In genomic region chr20:63309261-63310071, GRCh38 we compare ENCODE assay signal across 2 cellular contexts.
TF ChIP-seq lines count a peak whose summit lies in the region.

No MANE protein-coding gene starts in this region.

TF ChIP-seq in A549, 52 proteins besides CTCF, POLR2A, EP300 and RAD21:
- TF ChIP-seq FOSB (CRISPR knock-in tag; IDR thresholded peaks at IDR 0.05) (no peak), RFX5 (IDR thresholded peaks at IDR 0.05) (no peak), KDM5A (IDR thresholded peaks at IDR 0.05) (no peak), JUN (IDR thresholded peaks at IDR 0.05) (no peak), SMC3 (IDR thresholded peaks at IDR 0.05) (peak; percentile 84), PBX3 (IDR thresholded peaks at IDR 0.05) (no peak)

TF ChIP-seq in K562, 482 proteins besides CTCF, POLR2A, EP300 and RAD21:
- TF ChIP-seq FOXK1 (CRISPR knock-in tag; IDR thresholded peaks at IDR 0.05; ENCODE audit: borderline replicate concordance) (no peak), ZNF174 (CRISPR knock-in tag; IDR thresholded peaks at IDR 0.05) (no peak), JUNB (CRISPR knock-in tag; conservative IDR thresholded peaks at IDR 0.05) (no peak), DIDO1 (tag; IDR thresholded peaks at IDR 0.05; ENCODE audit: low read depth) (no peak), SREBF1 (IDR thresholded peaks at IDR 0.05; ENCODE audit: borderline replicate concordance, low read depth, low read length) (no peak), ZNF384 (IDR thresholded peaks at IDR 0.05; ENCODE audit: low read depth, low read length) (no peak), SMC3 (conservative IDR thresholded peaks at IDR 0.05; ENCODE audit: insufficient read depth, low read depth, low read length) (peak; percentile 68), MAZ (CRISPR knock-in tag; conservative IDR thresholded peaks at IDR 0.05 in 1 of 2, IDR thresholded peaks at IDR 0.05 in 1 of 2) (0 out of 4 replicates have a peak, but pooled peaks of 1 of the 2 experiments have one; percentile 18), ZFP30 (CRISPR knock-in tag; IDR thresholded peaks at IDR 0.05; ENCODE audit: borderline replicate concordance) (no peak), PRMT5 (CRISPR knock-in tag; IDR thresholded peaks at IDR 0.05) (no peak), MIER1 (IDR thresholded peaks at IDR 0.05; ENCODE audit: low read depth) (no peak), HNRNPLL (IDR thresholded peaks at IDR 0.05; ENCODE audit: low read depth, low read length, poor library complexity, severe bottlenecking) (no peak), PCBP1 (IDR thresholded peaks at IDR 0.05; ENCODE audit: low read depth, low read length, poor library complexity, severe bottlenecking) (peak; percentile 32), ZSCAN29 (IDR thresholded peaks at IDR 0.05) (no peak), ZNF778 (CRISPR knock-in tag; IDR thresholded peaks at IDR 0.05) (no peak), SNRNP70 (optimal IDR thresholded peaks at IDR 0.05; ENCODE audit: low read depth, low read length) (no peak), CHAMP1 (IDR thresholded peaks at IDR 0.05) (no peak), TCF7 (IDR thresholded peaks at IDR 0.05; ENCODE audit: borderline replicate concordance) (no peak), C11orf30 (IDR thresholded peaks at IDR 0.05; ENCODE audit: low read depth) (no peak), HNRNPUL1 (IDR thresholded peaks at IDR 0.05; ENCODE audit: low read length) (no peak), PURB (CRISPR knock-in tag; IDR thresholded peaks at IDR 0.05; ENCODE audit: low read depth) (no peak), ZBTB8A (IDR thresholded peaks at IDR 0.05; ENCODE audit: partially characterized antibody) (no peak), CBFA2T3 (IDR thresholded peaks at IDR 0.05) (no peak), DLX4 (CRISPR knock-in tag; IDR thresholded peaks at IDR 0.05) (no peak), SAFB (IDR thresholded peaks at IDR 0.05; ENCODE audit: borderline replicate concordance, low read depth, low read length) (no peak), BDP1 (IDR thresholded peaks at IDR 0.05; ENCODE audit: insufficient read depth, insufficient read length) (no peak), ZBTB7A (IDR thresholded peaks at IDR 0.05; ENCODE audit: borderline replicate concordance, control insufficient read depth, low read depth, low read length) (peak; percentile 16; the same call in 1 of the 2 replicates), ZNF740 (CRISPR knock-in tag; IDR thresholded peaks at IDR 0.05) (peak; percentile 78; the same call in 1 of the 2 replicates), ZNF740 (tag; IDR thresholded peaks at IDR 0.05) (no peak)
